In genomic region chr15:76991741-76992645, GRCh38 we compare ENCODE assay signal across 19 cellular contexts. TPM values are rescaled to one million over a fixed set of nuclear protein-coding genes. Genes with fewer than 3 reads are reported as not detected.
DNase-seq lines count a peak whose midpoint lies in the region; ATAC-seq and TF ChIP-seq lines count a peak whose summit lies in the region.
"Had no signal": no experiment of that assay in that cellular context is flagged by ENCODE, and none has a peak within 500 bp of the region (broad histone marks: within the 10 kb centered on the region; RNA-seq: fewer than 3 reads in every experiment).

No MANE protein-coding gene starts in this region.

- no peak overlapping the region for H3K4me3 Mint-ChIP-seq in activated T-helper 1 cell treated with anti-CD3 and anti-CD28 coated beads, Interleukin-12 subunit alpha, Interleukin-12 subunit beta, Interleukin-2, Interleukin-4 antibody, amounts not matched to agents 30 ng/mL and 10 ng/mL and 1 ng/mL, durations not matched to agents 14 hours and 24 hours and 36 hours
- H3K4me3 Mint-ChIP-seq: memory B cell had no signal

- intact Hi-C loops in activated T-helper 1 cell treated with anti-CD3 and anti-CD28 coated beads, Interleukin-12 subunit alpha, Interleukin-12 subunit beta, Interleukin-2, Interleukin-4 antibody, amounts not matched to agents 30 ng/mL and 10 ng/mL and 1 ng/mL, durations not matched to agents 14 hours and 24 hours and 36 hours (cut with micrococcal nuclease): no loop called here
- intact Hi-C loops in sciatic nerve (cut with DNase I): no loop called here

- ATAC-seq in sciatic nerve (no peak), omental fat pad (ENCODE audit: low FRiP score) (no peak), HG03175 (IDR thresholded peaks at IDR 0.05; ENCODE audit: unreplicated experiment) (no peak)

- peak overlapping the region; percentile 43 for H3K27ac Mint-ChIP-seq in activated T-helper 1 cell treated with anti-CD3 and anti-CD28 coated beads, Interleukin-12 subunit alpha, Interleukin-12 subunit beta, Interleukin-2, Interleukin-4 antibody, amounts not matched to agents 30 ng/mL and 10 ng/mL and 1 ng/mL, durations not matched to agents 14 hours and 24 hours and 36 hours

- no peaks in the 10 kb centered on the region for H3K27me3 Mint-ChIP-seq in activated T-helper 1 cell treated with anti-CD3 and anti-CD28 coated beads, Interleukin-12 subunit alpha, Interleukin-12 subunit beta, Interleukin-2, Interleukin-4 antibody, amounts not matched to agents 30 ng/mL and 10 ng/mL and 1 ng/mL, durations not matched to agents 14 hours and 24 hours and 36 hours (ENCODE audit: insufficient read depth)
- H3K27me3 Mint-ChIP-seq: memory B cell had no signal

- H3K27ac ChIP-seq in coronary artery: no peak overlapping the region
- H3K27ac ChIP-seq: GM23248, pancreas, RWPE1, uterus had no signal

- H3K4me1 Mint-ChIP-seq in activated T-helper 1 cell treated with anti-CD3 and anti-CD28 coated beads, Interleukin-12 subunit alpha, Interleukin-12 subunit beta, Interleukin-2, Interleukin-4 antibody, amounts not matched to agents 30 ng/mL and 10 ng/mL and 1 ng/mL, durations not matched to agents 14 hours and 24 hours and 36 hours (ENCODE audit: low read depth): peaks cover 81% of the 10 kb centered on the region

- H3K9me3 Mint-ChIP-seq in activated T-helper 1 cell treated with anti-CD3 and anti-CD28 coated beads, Interleukin-12 subunit alpha, Interleukin-12 subunit beta, Interleukin-2, Interleukin-4 antibody, amounts not matched to agents 30 ng/mL and 10 ng/mL and 1 ng/mL, durations not matched to agents 14 hours and 24 hours and 36 hours: no peaks in the 10 kb centered on the region
- H3K9me3 Mint-ChIP-seq: memory B cell had no signal

- peaks cover 5% of the 10 kb centered on the region for H3K36me3 Mint-ChIP-seq in activated T-helper 1 cell treated with anti-CD3 and anti-CD28 coated beads, Interleukin-12 subunit alpha, Interleukin-12 subunit beta, Interleukin-2, Interleukin-4 antibody, amounts not matched to agents 30 ng/mL and 10 ng/mL and 1 ng/mL, durations not matched to agents 14 hours and 24 hours and 36 hours (ENCODE audit: low read depth)
- H3K36me3 Mint-ChIP-seq: memory B cell had no signal

- TF ChIP-seq CTCF in omental fat pad (IDR thresholded peaks at IDR 0.05): no peak
- no peak for TF ChIP-seq CTCF in coronary artery (IDR thresholded peaks at IDR 0.05)

- H3K4me3 ChIP-seq in coronary artery: no peak overlapping the region
- H3K4me3 ChIP-seq: GM23248, pancreas, uterus had no signal

- DNase-seq in activated CD8-positive, alpha-beta memory T cell treated with anti-CD3 and anti-CD28 coated beads for 24 hours: peak; percentile 54
- no peak for DNase-seq in activated CD8-positive, alpha-beta memory T cell treated with anti-CD3 and anti-CD28 coated beads, Interleukin-2, amount 50 U/mL, for 4 hours
- peak; percentile 5 for DNase-seq in MV-4-11 (lab: John Stamatoyannopoulos, UW)
- DNase-seq in activated T-helper 1 cell treated with anti-CD3 and anti-CD28 coated beads, Interleukin-12 subunit alpha, Interleukin-12 subunit beta, Interleukin-2, Interleukin-4 antibody, amounts not matched to agents 30 ng/mL and 10 ng/mL and 1 ng/mL, durations not matched to agents 14 hours and 24 hours and 36 hours (ENCODE audit: low spot score): no peak
- DNase-seq in sciatic nerve (ENCODE audit: low spot score): peak; percentile 66
- DNase-seq in omental fat pad (ENCODE audit: low spot score): no peak
- DNase-seq in coronary artery (ENCODE audit: low spot score): no peak
- DNase-seq: central memory CD4-positive, alpha-beta T cell; DND-41; GM23248; NCI-H1092; NCI-H510A treated with DMSO at 0.1 percent for 48 hours; stimulated activated CD4-positive, alpha-beta T cell treated with anti-CD3 and anti-CD28 coated beads, Interleukin-15, amount 100 ng/mL, for 24 hours; uterus had no signal

RNA-seq across cellular contexts. Expression of gene PSTPIP1, which starts 2.9 kb away (rescaled TPM):
- total RNA-seq in activated T-helper 1 cell treated with anti-CD3 and anti-CD28 coated beads, Interleukin-12 subunit alpha, Interleukin-12 subunit beta, Interleukin-2, Interleukin-4 antibody, amounts not matched to agents 30 ng/mL and 10 ng/mL and 1 ng/mL, durations not matched to agents 14 hours and 24 hours and 36 hours: 218 and 226 TPM in 2 replicates
- total RNA-seq in sciatic nerve (17.7 TPM), omental fat pad (10 to 100 TPM in 3 of 4 donors, 1 to 10 TPM in 1; 6.3 to 38.5 (median 15.1) TPM)
- total RNA-seq: GM23248, HT1080 had no signal

Comparison
In these comparisons a context has a peak if more than half of its experiments do, and no peak if none do; other contexts are left out.
1. DNase-seq: peak in activated CD8-positive, alpha-beta memory T cell treated with anti-CD3 and anti-CD28 coated beads for 24 hours (single experiment), MV-4-11 (single experiment) and sciatic nerve (single experiment); none in activated CD8-positive, alpha-beta memory T cell treated with anti-CD3 and anti-CD28 coated beads, Interleukin-2, amount 50 U/mL, for 4 hours (single experiment), activated T-helper 1 cell treated with anti-CD3 and anti-CD28 coated beads, Interleukin-12 subunit alpha, Interleukin-12 subunit beta, Interleukin-2, Interleukin-4 antibody, amounts not matched to agents 30 ng/mL and 10 ng/mL and 1 ng/mL, durations not matched to agents 14 hours and 24 hours and 36 hours (single experiment), omental fat pad (single experiment) and coronary artery (single experiment).